Comparison of ENCODE assay signal across 8 cellular contexts in the genomic region with DNA sequence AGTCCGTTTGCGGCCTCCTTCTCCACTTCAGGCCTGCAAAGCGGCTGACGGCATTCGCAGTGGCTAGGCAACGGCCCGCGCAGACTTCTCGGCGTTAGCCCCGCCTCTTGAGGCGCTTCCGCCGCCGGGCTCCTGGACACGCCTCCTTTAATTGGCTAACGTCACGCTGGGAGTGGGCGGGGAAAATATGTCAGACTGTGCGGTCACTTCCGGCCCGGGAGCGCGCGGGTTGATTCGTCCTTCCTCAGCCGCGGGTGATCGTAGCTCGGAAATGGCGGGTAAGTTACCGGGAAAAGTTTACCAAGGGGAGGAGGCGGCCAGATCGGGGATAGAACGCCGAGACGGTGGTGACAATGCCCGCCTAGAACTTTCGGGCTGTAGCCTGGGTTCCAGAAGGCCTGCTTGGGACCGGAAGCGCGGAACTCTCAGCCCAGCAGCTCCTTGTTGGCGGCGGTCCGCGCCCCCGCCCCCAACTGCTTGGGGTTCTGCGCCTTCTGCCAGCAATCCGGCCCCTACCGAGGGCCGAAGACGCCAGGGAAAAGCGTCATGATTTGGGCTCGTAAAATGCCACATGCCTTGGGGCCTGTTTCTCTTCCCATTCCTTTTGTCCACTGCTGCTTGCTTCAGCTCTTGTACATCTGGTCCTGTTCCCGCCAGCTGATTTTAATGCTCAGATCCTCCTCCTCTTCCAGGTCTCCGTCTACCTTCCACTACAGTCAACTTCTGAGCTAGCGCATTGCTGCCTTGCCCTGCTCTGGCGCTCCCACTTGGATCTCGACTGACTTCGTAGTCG. TPM values are rescaled to one million over a fixed set of nuclear protein-coding genes. Genes with fewer than 3 reads are reported as not detected.
DNase-seq lines count a peak whose midpoint lies in the region; ATAC-seq and TF ChIP-seq lines count a peak whose summit lies in the region.

A gene with protein sequence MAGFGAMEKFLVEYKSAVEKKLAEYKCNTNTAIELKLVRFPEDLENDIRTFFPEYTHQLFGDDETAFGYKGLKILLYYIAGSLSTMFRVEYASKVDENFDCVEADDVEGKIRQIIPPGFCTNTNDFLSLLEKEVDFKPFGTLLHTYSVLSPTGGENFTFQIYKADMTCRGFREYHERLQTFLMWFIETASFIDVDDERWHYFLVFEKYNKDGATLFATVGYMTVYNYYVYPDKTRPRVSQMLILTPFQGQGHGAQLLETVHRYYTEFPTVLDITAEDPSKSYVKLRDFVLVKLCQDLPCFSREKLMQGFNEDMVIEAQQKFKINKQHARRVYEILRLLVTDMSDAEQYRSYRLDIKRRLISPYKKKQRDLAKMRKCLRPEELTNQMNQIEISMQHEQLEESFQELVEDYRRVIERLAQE (plus strand): TSS at position 232 of the 793 bp plus-strand sequence. CDS start 40 bp downstream, at position 272.

- TF ChIP-seq CTCF in BE2C (IDR thresholded peaks at IDR 0.05; ENCODE audit: low read depth, low read length) (no peak), colonic mucosa (IDR thresholded peaks at IDR 0.05) (no peak)

- H3K9ac ChIP-seq in colonic mucosa (ENCODE audit: low read depth in 2 of 2, low read length in 2 of 2) = peak within 1 kb of the TSS; percentile 76 to 98

- no peaks in the 10 kb centered on the region for H3K27me3 ChIP-seq in BE2C
- H3K27me3 ChIP-seq in colonic mucosa = no peaks in the 10 kb centered on the region

- ATAC-seq in HG03460 (IDR thresholded peaks at IDR 0.05; ENCODE audit: unreplicated experiment) = peak; percentile 98

- H3K27ac ChIP-seq in colonic mucosa = peak within 1 kb of the TSS; percentile 90

- H3K9me3 ChIP-seq in BE2C (no peaks in the 10 kb centered on the region), colonic mucosa (no peaks in the 10 kb centered on the region)

- H3K36me3 ChIP-seq in BE2C = no peaks in the 10 kb centered on the region; the same call in 1 of the 2 replicates
- H3K36me3 ChIP-seq in colonic mucosa = no peaks in the 10 kb centered on the region

- intact Hi-C loops in colonic mucosa (cut with DNase I) = no loop called here

- H3K4me1 ChIP-seq in BE2C = no peaks in the 10 kb centered on the region
- peaks cover 7% of the 10 kb centered on the region for H3K4me1 ChIP-seq in colonic mucosa

- DNase-seq in BE2C = peak; percentile 91
- DNase-seq in GM19240 (ENCODE audit: insufficient read length, low spot score) = peak; percentile 88
- DNase-seq in NCI-H526 (lab: John Stamatoyannopoulos, UW) = peak; percentile 93 to 99
- DNase-seq in activated CD4-positive, alpha-beta T cell treated with anti-CD3 and anti-CD28 coated beads for 48 hours = peak; percentile 99
- peak; percentile 99 for DNase-seq in colonic mucosa
- peak; percentile 98 for DNase-seq in kidney tubule cell (ENCODE audit: low spot score)
- peak; percentile 95 to 99 (median 98) for DNase-seq in stimulated activated CD4-positive, alpha-beta T cell treated with anti-CD3 and anti-CD28 coated beads, Interleukin-1b, Interleukin-23, amount 100 ng/mL, for 24 hours (ENCODE audit: low read depth in 4 of 4, low spot score in 1 of 4)

- peak within 1 kb of the TSS; percentile 79 for H3K4me3 ChIP-seq in BE2C (ENCODE audit: low read depth, low read length)
- H3K4me3 ChIP-seq in colonic mucosa = peak within 1 kb of the TSS; percentile 86

RNA-seq across cellular contexts. Expression of the gene that starts here (rescaled TPM):
- 7.5 TPM for polyA plus RNA-seq in BE2C (2012; ENCODE audit: insufficient read depth, insufficient read length, low read depth)
- total RNA-seq in colonic mucosa = 10 to 100 TPM; 31.8 to 50.7 TPM

Comparison
In these comparisons a context has a peak if more than half of its experiments do, and no peak if none do; other contexts are left out.
1. Peak in every context shown above with its lines: DNase-seq, ATAC-seq, H3K4me3 ChIP-seq and H3K27ac ChIP-seq.